Comparison of ENCODE assay signal across 10 cellular contexts in the genomic region with DNA sequence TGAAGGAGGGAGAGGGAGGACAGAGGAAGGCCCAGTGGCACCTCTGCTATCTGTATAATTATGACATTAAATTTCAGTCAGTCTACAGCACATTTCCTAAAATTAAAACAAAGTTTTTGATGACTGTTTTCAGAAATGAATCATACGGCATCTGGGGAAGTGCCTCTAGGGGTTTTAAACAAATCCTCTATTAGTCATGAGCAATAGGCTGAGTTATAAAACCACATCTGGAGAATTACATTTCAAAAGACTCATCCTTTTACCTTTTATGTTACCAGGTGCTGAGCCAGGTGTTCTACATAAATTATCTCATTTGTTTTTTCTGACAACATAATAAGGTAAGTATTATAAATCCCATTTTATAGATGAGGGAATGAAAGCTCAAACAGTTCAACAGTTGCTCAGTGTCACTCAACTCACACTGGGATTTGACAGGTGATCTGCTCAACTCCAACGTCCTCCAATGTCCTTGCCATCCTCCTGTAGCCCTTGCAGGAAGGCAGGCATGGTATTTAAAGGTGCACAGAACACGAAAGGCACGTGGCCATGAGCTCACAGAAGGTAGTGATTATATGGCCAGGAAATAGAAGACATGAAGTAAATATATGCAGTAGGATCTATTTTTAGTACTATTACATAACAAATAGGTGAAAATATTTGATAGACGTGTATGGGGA.
A peak's percentile ranks its signal among the peaks of the same experiment; 100 is the strongest.
DNase-seq lines count a peak whose midpoint lies in the region; ATAC-seq and TF ChIP-seq lines count a peak whose summit lies in the region.
"Had no signal": no experiment of that assay in that cellular context is flagged by ENCODE, and none has a peak within 500 bp of the region (broad histone marks: within the 10 kb centered on the region; RNA-seq: fewer than 3 reads in every experiment).

No MANE protein-coding gene starts in this region.

- no peak overlapping the region for H3K4me3 ChIP-seq in coronary artery
- H3K4me3 ChIP-seq: esophagus squamous epithelium had no signal

- no peak for TF ChIP-seq CTCF in coronary artery (IDR thresholded peaks at IDR 0.05)

- H3K27ac ChIP-seq in coronary artery = no peak overlapping the region

- DNase-seq in NCI-H82 (lab: John Stamatoyannopoulos, UW) (peak; percentile 43), NCI-H82 treated with DMSO at 0.1 percent for 48 hours (lab: John Stamatoyannopoulos, UW; ENCODE audit: unreplicated experiment) (no peak), renal cortical epithelial cell (ENCODE audit: low read depth) (peak; percentile 26), NCI-H524 treated with DMSO at 0.1 percent for 48 hours (lab: John Stamatoyannopoulos, UW) (no peak), SIG-M5 treated with dmso at 0.1 percent for 504 hours (lab: John Stamatoyannopoulos, UW; ENCODE audit: unreplicated experiment) (no peak), coronary artery (ENCODE audit: low spot score) (no peak)
- DNase-seq: AML-193, esophagus squamous epithelium had no signal

- ATAC-seq in HG02759 (IDR thresholded peaks at IDR 0.05; ENCODE audit: unreplicated experiment) = peak; percentile 76
- ATAC-seq in SK-N-SH treated with all-trans-retinoic acid at 6 μM for 48 hours = peak; percentile 61

TF ChIP-seq in SK-N-SH treated with all-trans-retinoic acid at 6 μM for 48 hours, 23 proteins besides CTCF, POLR2A, EP300 and RAD21:
- TF ChIP-seq, protein P1, sequence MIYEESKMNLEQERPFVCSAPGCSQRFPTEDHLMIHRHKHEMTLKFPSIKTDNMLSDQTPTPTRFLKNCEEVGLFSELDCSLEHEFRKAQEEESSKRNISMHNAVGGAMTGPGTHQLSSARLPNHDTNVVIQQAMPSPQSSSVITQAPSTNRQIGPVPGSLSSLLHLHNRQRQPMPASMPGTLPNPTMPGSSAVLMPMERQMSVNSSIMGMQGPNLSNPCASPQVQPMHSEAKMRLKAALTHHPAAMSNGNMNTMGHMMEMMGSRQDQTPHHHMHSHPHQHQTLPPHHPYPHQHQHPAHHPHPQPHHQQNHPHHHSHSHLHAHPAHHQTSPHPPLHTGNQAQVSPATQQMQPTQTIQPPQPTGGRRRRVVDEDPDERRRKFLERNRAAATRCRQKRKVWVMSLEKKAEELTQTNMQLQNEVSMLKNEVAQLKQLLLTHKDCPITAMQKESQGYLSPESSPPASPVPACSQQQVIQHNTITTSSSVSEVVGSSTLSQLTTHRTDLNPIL (CRISPR knock-in tag; IDR thresholded peaks at IDR 0.05; ENCODE audit: low read depth) = no peak
- TF ChIP-seq ZFP30 (CRISPR knock-in tag; IDR thresholded peaks at IDR 0.05) (no peak), PPARA (CRISPR knock-in tag; IDR thresholded peaks at IDR 0.05; ENCODE audit: borderline replicate concordance) (no peak), PATZ1 (CRISPR knock-in tag; IDR thresholded peaks at IDR 0.05; ENCODE audit: borderline replicate concordance) (no peak), ZNF70 (CRISPR knock-in tag; IDR thresholded peaks at IDR 0.05) (no peak), ZC3H10 (CRISPR knock-in tag; IDR thresholded peaks at IDR 0.05) (no peak), TSHZ2 (CRISPR knock-in tag; IDR thresholded peaks at IDR 0.05) (no peak), POU6F1 (CRISPR knock-in tag; IDR thresholded peaks at IDR 0.05; ENCODE audit: borderline replicate concordance, low read depth) (no peak), GLIS3 (CRISPR knock-in tag; IDR thresholded peaks at IDR 0.05) (no peak), TCF4 (CRISPR knock-in tag; IDR thresholded peaks at IDR 0.05; ENCODE audit: borderline replicate concordance) (no peak), OSR1 (CRISPR knock-in tag; IDR thresholded peaks at IDR 0.05) (no peak), ESRRG (CRISPR knock-in tag; IDR thresholded peaks at IDR 0.05) (no peak), TOX (CRISPR knock-in tag; IDR thresholded peaks at IDR 0.05; ENCODE audit: borderline replicate concordance) (no peak), CSDC2 (CRISPR knock-in tag; IDR thresholded peaks at IDR 0.05) (no peak), BACH2 (CRISPR knock-in tag; IDR thresholded peaks at IDR 0.05; ENCODE audit: borderline replicate concordance) (no peak), ZFP3 (CRISPR knock-in tag; IDR thresholded peaks at IDR 0.05) (no peak), ISL1 (CRISPR knock-in tag; IDR thresholded peaks at IDR 0.05) (no peak), SNAI2 (CRISPR knock-in tag; IDR thresholded peaks at IDR 0.05) (no peak)
- TF ChIP-seq, protein P2, sequence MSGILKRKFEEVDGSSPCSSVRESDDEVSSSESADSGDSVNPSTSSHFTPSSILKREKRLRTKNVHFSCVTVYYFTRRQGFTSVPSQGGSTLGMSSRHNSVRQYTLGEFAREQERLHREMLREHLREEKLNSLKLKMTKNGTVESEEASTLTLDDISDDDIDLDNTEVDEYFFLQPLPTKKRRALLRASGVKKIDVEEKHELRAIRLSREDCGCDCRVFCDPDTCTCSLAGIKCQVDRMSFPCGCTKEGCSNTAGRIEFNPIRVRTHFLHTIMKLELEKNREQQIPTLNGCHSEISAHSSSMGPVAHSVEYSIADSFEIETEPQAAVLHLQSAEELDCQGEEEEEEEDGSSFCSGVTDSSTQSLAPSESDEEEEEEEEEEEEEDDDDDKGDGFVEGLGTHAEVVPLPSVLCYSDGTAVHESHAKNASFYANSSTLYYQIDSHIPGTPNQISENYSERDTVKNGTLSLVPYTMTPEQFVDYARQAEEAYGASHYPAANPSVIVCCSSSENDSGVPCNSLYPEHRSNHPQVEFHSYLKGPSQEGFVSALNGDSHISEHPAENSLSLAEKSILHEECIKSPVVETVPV (CRISPR knock-in tag; IDR thresholded peaks at IDR 0.05) = no peak

Comparison
In these comparisons a context has a peak if more than half of its experiments do, and no peak if none do; other contexts are left out.
1. DNase-seq: peak in NCI-H82 (single experiment) and renal cortical epithelial cell (single experiment); none in NCI-H82 treated with DMSO at 0.1 percent for 48 hours (single experiment), NCI-H524 treated with DMSO at 0.1 percent for 48 hours (single experiment), SIG-M5 treated with dmso at 0.1 percent for 504 hours (single experiment) and coronary artery (single experiment).